1 cellular context compared by ENCODE assay signal in genomic region chr1:69497847-69498246, GRCh38.
TF ChIP-seq lines count a peak whose summit lies in the region.

No MANE protein-coding gene starts in this region.

TF ChIP-seq in K562, 482 proteins besides CTCF, POLR2A, EP300 and RAD21 (continued from another document and continues in another):
- TF ChIP-seq ARID3A (IDR thresholded peaks at IDR 0.05; ENCODE audit: borderline replicate concordance, low read depth, low read length) (no peak), SETDB1 (IDR thresholded peaks at IDR 0.05; ENCODE audit: low read length) (no peak), NELFE (IDR thresholded peaks at IDR 0.05; ENCODE audit: insufficient read depth, insufficient read length) (no peak), PURB (CRISPR knock-in tag; IDR thresholded peaks at IDR 0.05; ENCODE audit: low read depth) (no peak), ZNF445 (CRISPR knock-in tag; IDR thresholded peaks at IDR 0.05; ENCODE audit: low read depth) (no peak), TSC22D4 (tag; IDR thresholded peaks at IDR 0.05) (no peak), ZNF277 (CRISPR knock-in tag; IDR thresholded peaks at IDR 0.05; ENCODE audit: borderline replicate concordance) (no peak), ELF4 (CRISPR knock-in tag; IDR thresholded peaks at IDR 0.05) (no peak), ZNF224 (CRISPR knock-in tag; IDR thresholded peaks at IDR 0.05) (no peak), PHF21A (IDR thresholded peaks at IDR 0.05; ENCODE audit: borderline replicate concordance, low read depth) (no peak), RBFOX2 (IDR thresholded peaks at IDR 0.05; ENCODE audit: low read depth, low read length) (no peak), TCF3 (CRISPR knock-in tag; IDR thresholded peaks at IDR 0.05) (0 out of 2 replicates have a peak, but pooled peaks have one; percentile 12), JUNB (CRISPR knock-in tag; conservative IDR thresholded peaks at IDR 0.05) (no peak), RHOXF2B (CRISPR knock-in tag; conservative IDR thresholded peaks at IDR 0.05) (no peak), SNIP1 (IDR thresholded peaks at IDR 0.05; ENCODE audit: low read depth) (no peak), RFX1 (IDR thresholded peaks at IDR 0.05) (no peak), RFX5 (IDR thresholded peaks at IDR 0.05; ENCODE audit: low read depth, low read length) (no peak), PREB (CRISPR knock-in tag; IDR thresholded peaks at IDR 0.05) (no peak), RBBP5 (IDR thresholded peaks at IDR 0.05; ENCODE audit: borderline replicate concordance, insufficient read depth, low read length, poor library complexity, severe bottlenecking) (no peak), TAL1 (IDR thresholded peaks at IDR 0.05) (peak; percentile 46), FOXM1 (IDR thresholded peaks at IDR 0.05; ENCODE audit: low read depth) (peak; percentile 14; the same call in 1 of the 2 replicates), FOXM1 (CRISPR knock-in tag; IDR thresholded peaks at IDR 0.05; ENCODE audit: low read depth) (no peak), ZNF507 (tag; conservative IDR thresholded peaks at IDR 0.05) (no peak), HDAC1 (IDR thresholded peaks at IDR 0.05) (no peak), ARHGAP35 (IDR thresholded peaks at IDR 0.05; ENCODE audit: partially characterized antibody) (no peak), ZBTB26 (CRISPR knock-in tag; IDR thresholded peaks at IDR 0.05) (no peak), HMGXB4 (CRISPR knock-in tag; IDR thresholded peaks at IDR 0.05) (no peak), ZNF408 (CRISPR knock-in tag; IDR thresholded peaks at IDR 0.05; ENCODE audit: low read depth) (no peak), ATF7 (IDR thresholded peaks at IDR 0.05) (0 out of 2 replicates have a peak, but pooled peaks have one; percentile 15), PPARD (CRISPR knock-in tag; IDR thresholded peaks at IDR 0.05) (no peak), NCOA6 (IDR thresholded peaks at IDR 0.05) (no peak), CHCHD3 (CRISPR knock-in tag; IDR thresholded peaks at IDR 0.05) (no peak), ETV6 (IDR thresholded peaks at IDR 0.05; ENCODE audit: borderline replicate concordance in 1 of 2, low read depth in 2 of 2, low read length in 1 of 2) (no peak), ETV6 (CRISPR knock-in tag; IDR thresholded peaks at IDR 0.05; ENCODE audit: borderline replicate concordance) (no peak), ZNF707 (CRISPR knock-in tag; conservative IDR thresholded peaks at IDR 0.05) (no peak), TFE3 (CRISPR knock-in tag; IDR thresholded peaks at IDR 0.05) (no peak), NR2F6 (CRISPR knock-in tag; IDR thresholded peaks at IDR 0.05) (no peak), ZNF197 (CRISPR knock-in tag; IDR thresholded peaks at IDR 0.05; ENCODE audit: low read depth) (no peak), GMEB1 (CRISPR knock-in tag; IDR thresholded peaks at IDR 0.05) (no peak), ZNF324 (CRISPR knock-in tag; IDR thresholded peaks at IDR 0.05) (no peak), E2F3 (CRISPR knock-in tag; IDR thresholded peaks at IDR 0.05) (no peak), RCOR1 (IDR thresholded peaks at IDR 0.05; ENCODE audit: borderline replicate concordance in 1 of 2, low read depth in 2 of 2, low read length in 2 of 2) (no peak; a peak in 1 of 4 replicates), TEAD4 (IDR thresholded peaks at IDR 0.05; ENCODE audit: low read length) (peak; percentile 60), TEAD4 (CRISPR knock-in tag; IDR thresholded peaks at IDR 0.05; ENCODE audit: borderline replicate concordance) (no peak), POLR2AphosphoS5 (IDR thresholded peaks at IDR 0.05; ENCODE audit: control insufficient read depth, insufficient read depth, low read depth, low read length) (no peak), CBFA2T2 (conservative IDR thresholded peaks at IDR 0.05) (peak; percentile 30; the same call in 1 of the 2 replicates), FOXA3 (CRISPR knock-in tag; conservative IDR thresholded peaks at IDR 0.05 in 1 of 2, IDR thresholded peaks at IDR 0.05 in 1 of 2) (no peak), SMARCA4 (IDR thresholded peaks at IDR 0.05) (0 out of 2 replicates have a peak, but pooled peaks have one; percentile 15), CCNT2 (IDR thresholded peaks at IDR 0.05; ENCODE audit: borderline replicate concordance, extremely low read depth, insufficient read length, low read depth, low read length) (peak; percentile 13)
- TF ChIP-seq, protein P1, sequence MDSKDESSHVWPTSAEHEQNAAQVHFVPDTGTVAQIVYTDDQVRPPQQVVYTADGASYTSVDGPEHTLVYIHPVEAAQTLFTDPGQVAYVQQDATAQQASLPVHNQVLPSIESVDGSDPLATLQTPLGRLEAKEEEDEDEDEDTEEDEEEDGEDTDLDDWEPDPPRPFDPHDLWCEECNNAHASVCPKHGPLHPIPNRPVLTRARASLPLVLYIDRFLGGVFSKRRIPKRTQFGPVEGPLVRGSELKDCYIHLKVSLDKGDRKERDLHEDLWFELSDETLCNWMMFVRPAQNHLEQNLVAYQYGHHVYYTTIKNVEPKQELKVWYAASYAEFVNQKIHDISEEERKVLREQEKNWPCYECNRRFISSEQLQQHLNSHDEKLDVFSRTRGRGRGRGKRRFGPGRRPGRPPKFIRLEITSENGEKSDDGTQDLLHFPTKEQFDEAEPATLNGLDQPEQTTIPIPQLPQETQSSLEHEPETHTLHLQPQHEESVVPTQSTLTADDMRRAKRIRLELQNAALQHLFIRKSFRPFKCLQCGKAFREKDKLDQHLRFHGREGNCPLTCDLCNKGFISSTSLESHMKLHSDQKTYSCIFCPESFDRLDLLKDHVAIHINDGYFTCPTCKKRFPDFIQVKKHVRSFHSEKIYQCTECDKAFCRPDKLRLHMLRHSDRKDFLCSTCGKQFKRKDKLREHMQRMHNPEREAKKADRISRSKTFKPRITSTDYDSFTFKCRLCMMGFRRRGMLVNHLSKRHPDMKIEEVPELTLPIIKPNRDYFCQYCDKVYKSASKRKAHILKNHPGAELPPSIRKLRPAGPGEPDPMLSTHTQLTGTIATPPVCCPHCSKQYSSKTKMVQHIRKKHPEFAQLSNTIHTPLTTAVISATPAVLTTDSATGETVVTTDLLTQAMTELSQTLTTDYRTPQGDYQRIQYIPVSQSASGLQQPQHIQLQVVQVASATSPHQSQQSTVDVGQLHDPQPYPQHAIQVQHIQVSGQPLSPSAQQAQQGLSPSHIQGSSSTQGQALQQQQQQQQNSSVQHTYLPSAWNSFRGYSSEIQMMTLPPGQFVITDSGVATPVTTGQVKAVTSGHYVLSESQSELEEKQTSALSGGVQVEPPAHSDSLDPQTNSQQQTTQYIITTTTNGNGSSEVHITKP (IDR thresholded peaks at IDR 0.05; ENCODE audit: partially characterized antibody): peak; percentile 59
- TF ChIP-seq, protein P2, sequence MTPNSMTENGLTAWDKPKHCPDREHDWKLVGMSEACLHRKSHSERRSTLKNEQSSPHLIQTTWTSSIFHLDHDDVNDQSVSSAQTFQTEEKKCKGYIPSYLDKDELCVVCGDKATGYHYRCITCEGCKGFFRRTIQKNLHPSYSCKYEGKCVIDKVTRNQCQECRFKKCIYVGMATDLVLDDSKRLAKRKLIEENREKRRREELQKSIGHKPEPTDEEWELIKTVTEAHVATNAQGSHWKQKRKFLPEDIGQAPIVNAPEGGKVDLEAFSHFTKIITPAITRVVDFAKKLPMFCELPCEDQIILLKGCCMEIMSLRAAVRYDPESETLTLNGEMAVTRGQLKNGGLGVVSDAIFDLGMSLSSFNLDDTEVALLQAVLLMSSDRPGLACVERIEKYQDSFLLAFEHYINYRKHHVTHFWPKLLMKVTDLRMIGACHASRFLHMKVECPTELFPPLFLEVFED (CRISPR knock-in tag; conservative IDR thresholded peaks at IDR 0.05): no peak
- TF ChIP-seq, protein P3, sequence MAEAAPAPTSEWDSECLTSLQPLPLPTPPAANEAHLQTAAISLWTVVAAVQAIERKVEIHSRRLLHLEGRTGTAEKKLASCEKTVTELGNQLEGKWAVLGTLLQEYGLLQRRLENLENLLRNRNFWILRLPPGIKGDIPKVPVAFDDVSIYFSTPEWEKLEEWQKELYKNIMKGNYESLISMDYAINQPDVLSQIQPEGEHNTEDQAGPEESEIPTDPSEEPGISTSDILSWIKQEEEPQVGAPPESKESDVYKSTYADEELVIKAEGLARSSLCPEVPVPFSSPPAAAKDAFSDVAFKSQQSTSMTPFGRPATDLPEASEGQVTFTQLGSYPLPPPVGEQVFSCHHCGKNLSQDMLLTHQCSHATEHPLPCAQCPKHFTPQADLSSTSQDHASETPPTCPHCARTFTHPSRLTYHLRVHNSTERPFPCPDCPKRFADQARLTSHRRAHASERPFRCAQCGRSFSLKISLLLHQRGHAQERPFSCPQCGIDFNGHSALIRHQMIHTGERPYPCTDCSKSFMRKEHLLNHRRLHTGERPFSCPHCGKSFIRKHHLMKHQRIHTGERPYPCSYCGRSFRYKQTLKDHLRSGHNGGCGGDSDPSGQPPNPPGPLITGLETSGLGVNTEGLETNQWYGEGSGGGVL (CRISPR knock-in tag; IDR thresholded peaks at IDR 0.05): no peak
- TF ChIP-seq, protein P4, sequence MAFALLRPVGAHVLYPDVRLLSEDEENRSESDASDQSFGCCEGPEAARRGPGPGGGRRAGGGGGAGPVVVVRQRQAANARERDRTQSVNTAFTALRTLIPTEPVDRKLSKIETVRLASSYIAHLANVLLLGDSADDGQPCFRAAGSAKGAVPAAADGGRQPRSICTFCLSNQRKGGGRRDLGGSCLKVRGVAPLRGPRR (CRISPR knock-in tag; IDR thresholded peaks at IDR 0.05): no peak
